In genomic region chr14:68819260-68819691, GRCh38 we compare ENCODE assay signal across 9 cellular contexts. TPM values are rescaled to one million over a fixed set of nuclear protein-coding genes. Genes with fewer than 3 reads are reported as not detected.
DNase-seq lines count a peak whose midpoint lies in the region; ATAC-seq, FAIRE-seq and TF ChIP-seq lines count a peak whose summit lies in the region.
"Had no signal": no experiment of that assay in that cellular context is flagged by ENCODE, and none has a peak within 500 bp of the region (broad histone marks: within the 10 kb centered on the region; RNA-seq: fewer than 3 reads in every experiment).

No MANE protein-coding gene starts in this region.

- no peaks in the 10 kb centered on the region for H4K20me1 ChIP-seq in astrocyte (ENCODE audit: insufficient read depth, low read length)

- H3K9ac ChIP-seq in astrocyte (ENCODE audit: low read length) (no peak overlapping the region), liver (ENCODE audit: low read depth in 1 of 2, low read length in 2 of 2) (no peak overlapping the region)

- no peaks in the 10 kb centered on the region for H3K27me3 Mint-ChIP-seq in astrocyte (ENCODE audit: low read depth, unreplicated experiment)

- ATAC-seq in HG03460 (IDR thresholded peaks at IDR 0.05; ENCODE audit: unreplicated experiment) (no peak), GM18861 (IDR thresholded peaks at IDR 0.05; ENCODE audit: unreplicated experiment) (no peak)

- peak; percentile 67 for DNase-seq in stimulated activated CD4-positive, alpha-beta T cell treated with anti-CD3 and anti-CD28 coated beads, Interleukin-1b, Interleukin-23, amount 100 ng/mL, for 48 hours
- DNase-seq in stimulated activated CD4-positive, alpha-beta T cell treated with anti-CD3 and anti-CD28 coated beads, Interleukin-12 subunit alpha, Interleukin-12 subunit beta, amount 100 ng/mL, for 4 hours: no peak
- DNase-seq in astrocyte (ENCODE audit: low read depth): peak; percentile 88
- no peak for DNase-seq in frontal cortex (ENCODE audit: low spot score in 2 of 2)
- DNase-seq in COR-L47 (lab: John Stamatoyannopoulos, UW): no peak
- DNase-seq: SHP77 had no signal

- H3K4me1 ChIP-seq in astrocyte (ENCODE audit: insufficient read depth, low read length) (peaks cover 28% of the 10 kb centered on the region), liver (ENCODE audit: control insufficient read depth in 4 of 4, insufficient read depth in 4 of 4, low read length in 3 of 4) (peaks cover 23 to 82% (median 64%) of the 10 kb centered on the region in 4 donors)

- no peak overlapping the region for H3K4me3 ChIP-seq in astrocyte (ENCODE audit: insufficient read depth, low read depth, low read length)
- H3K4me3 ChIP-seq in liver (ENCODE audit: low read depth in 1 of 3, low read length in 3 of 3): no peak overlapping the region

- H3K36me3 Mint-ChIP-seq in astrocyte (ENCODE audit: low read depth, unreplicated experiment): peaks cover 11% of the 10 kb centered on the region

- no peak overlapping the region for H3K4me3 Mint-ChIP-seq in astrocyte (ENCODE audit: unreplicated experiment)

- 50% methylated on average over 10 of the region's 10 CpGs for WGBS in liver

- TF ChIP-seq RAD21 in liver (IDR thresholded peaks at IDR 0.05): no peak

- H3K36me3 ChIP-seq in astrocyte (ENCODE audit: insufficient read depth, low read length): no peaks in the 10 kb centered on the region
- no peaks in the 10 kb centered on the region for H3K36me3 ChIP-seq in liver (ENCODE audit: control insufficient read depth in 4 of 4, insufficient read depth in 3 of 4, low read depth in 1 of 4, low read length in 3 of 4)

- peak overlapping the region; percentile 13 for H3K4me2 ChIP-seq in astrocyte (ENCODE audit: low read length)

- peak overlapping the region; percentile 37 for H3K27ac Mint-ChIP-seq in astrocyte (ENCODE audit: unreplicated experiment)

- H3K79me2 ChIP-seq in astrocyte (ENCODE audit: insufficient read depth, low read length): peaks cover 11% of the 10 kb centered on the region

- H3K27ac ChIP-seq in astrocyte (ENCODE audit: low read depth, low read length) (no peak overlapping the region), liver (ENCODE audit: low read depth in 1 of 2, low read length in 2 of 2) (peak overlapping the region; percentile 86 to 90)

- no peaks in the 10 kb centered on the region for H3K9me3 ChIP-seq in astrocyte (ENCODE audit: insufficient read depth, low read depth, low read length)
- H3K9me3 ChIP-seq in liver (ENCODE audit: control insufficient read depth in 4 of 4, low read length in 3 of 4): no peaks in the 10 kb centered on the region

- TF ChIP-seq CTCF in astrocyte (IDR thresholded peaks at IDR 0.05; ENCODE audit: insufficient read depth, low read depth, low read length) (no peak), liver (IDR thresholded peaks at IDR 0.05; ENCODE audit: low read depth, low read length, missing input control) (no peak)

- H3K9me3 Mint-ChIP-seq in astrocyte (ENCODE audit: unreplicated experiment): no peaks in the 10 kb centered on the region

- peaks cover 16% of the 10 kb centered on the region for H3K4me1 Mint-ChIP-seq in astrocyte (ENCODE audit: low read depth, unreplicated experiment)

- H2AFZ ChIP-seq in astrocyte (ENCODE audit: low read depth, low read length): no peak overlapping the region

- FAIRE-seq in astrocyte (lab: Jason Lieb, UNC) (no peak), frontal cortex (lab: Jason Lieb, UNC) (no peak)

- H3K27me3 ChIP-seq in astrocyte (ENCODE audit: insufficient read depth, low read length): no peaks in the 10 kb centered on the region
- H3K27me3 ChIP-seq in liver (ENCODE audit: control insufficient read depth in 4 of 4, insufficient read depth in 4 of 4, low read length in 3 of 4): no peaks in the 10 kb centered on the region

TF ChIP-seq in liver, 16 proteins besides CTCF, POLR2A, EP300 and RAD21:
- no peak for TF ChIP-seq FOXA1 (IDR thresholded peaks at IDR 0.05)
- TF ChIP-seq YY1 (IDR thresholded peaks at IDR 0.05): no peak
- TF ChIP-seq REST (IDR thresholded peaks at IDR 0.05): peak; percentile 73
- no peak for TF ChIP-seq ATF3 (IDR thresholded peaks at IDR 0.05)
- peak in 1 of 2 donors; percentile 40 for TF ChIP-seq JUND (IDR thresholded peaks at IDR 0.05)

RNA-seq across cellular contexts. Expression of gene ZFP36L1, which starts 26.4 kb away (rescaled TPM):
- 210 and 219 TPM in 2 replicates for total RNA-seq in astrocyte
- 10 to 100 TPM; 25.0 to 58.2 TPM for total RNA-seq in liver
- polyA plus RNA-seq in liver: 100 to 1,000 TPM in 1 of 2 donors, 10 to 100 TPM in 1; 80.8 to 170 TPM
- total RNA-seq in frontal cortex: 4.1 TPM

Comparison
In these comparisons a context has a peak if more than half of its experiments do, and no peak if none do; other contexts are left out.
1. DNase-seq: peak in stimulated activated CD4-positive, alpha-beta T cell treated with anti-CD3 and anti-CD28 coated beads, Interleukin-1b, Interleukin-23, amount 100 ng/mL, for 48 hours (single experiment) and astrocyte (single experiment); none in stimulated activated CD4-positive, alpha-beta T cell treated with anti-CD3 and anti-CD28 coated beads, Interleukin-12 subunit alpha, Interleukin-12 subunit beta, amount 100 ng/mL, for 4 hours (single experiment), frontal cortex (0 of 2) and COR-L47 (single experiment).